ENCODE assay signal across 14 cellular contexts in the genomic region with DNA sequence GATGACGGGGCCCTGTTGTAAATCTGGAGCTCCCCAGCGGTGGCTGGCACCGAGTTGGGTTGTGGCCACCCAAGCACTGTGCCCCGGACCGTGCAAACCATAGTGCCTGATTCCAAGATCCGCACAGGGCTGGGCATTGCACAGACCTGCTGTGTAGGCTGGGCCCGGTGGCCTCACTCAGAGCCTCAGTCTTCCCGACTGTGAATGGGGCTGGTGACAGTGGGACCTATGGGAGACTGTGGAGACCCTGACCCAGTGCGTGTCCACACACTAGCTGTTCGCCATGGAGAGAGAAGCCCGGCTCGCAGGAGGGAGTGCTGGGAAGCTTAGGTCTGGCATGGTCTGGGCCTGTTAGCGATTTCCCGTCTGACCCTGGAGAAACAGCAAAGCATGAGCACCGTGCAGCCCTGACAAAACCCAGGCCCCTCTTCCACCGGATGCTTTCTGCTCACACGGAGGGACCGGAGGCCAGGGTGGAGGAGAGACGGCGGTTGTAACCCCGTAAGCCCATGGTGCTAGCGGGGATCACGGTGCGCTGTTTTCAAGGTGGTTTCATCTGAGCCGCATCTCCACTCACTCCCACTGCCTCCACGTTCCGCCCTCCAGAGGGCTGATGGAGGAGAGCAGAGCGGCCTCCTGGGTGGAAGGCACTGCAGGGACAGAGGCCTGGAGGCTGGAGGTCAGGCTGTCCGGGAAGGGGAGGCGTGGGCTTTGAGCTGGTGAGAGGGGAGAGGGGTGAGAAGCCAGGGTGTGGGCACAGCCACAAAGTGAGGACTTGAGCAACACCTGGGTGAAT.
"Had no signal": no experiment of that assay in that cellular context is flagged by ENCODE, and none has a peak within 500 bp of the region (broad histone marks: within the 10 kb centered on the region; RNA-seq: fewer than 3 reads in every experiment).

No MANE protein-coding gene starts in this region.

- H3K9me3 Mint-ChIP-seq: activated CD4-positive, alpha-beta T cell treated with anti-CD3 and anti-CD28 coated beads, Interleukin-2, amount 10 ng/mL, durations not matched to agents 7 days and 5 days; activated T-helper 1 cell treated with anti-CD3 and anti-CD28 coated beads, Interleukin-12 subunit alpha, Interleukin-12 subunit beta, Interleukin-2, Interleukin-4 antibody, amounts not matched to agents 30 ng/mL and 10 ng/mL and 1 ng/mL, durations not matched to agents 14 hours and 24 hours and 36 hours; naive B cell had no signal

- H3K4me1 Mint-ChIP-seq: activated CD4-positive, alpha-beta T cell treated with anti-CD3 and anti-CD28 coated beads, Interleukin-2, amount 10 ng/mL, durations not matched to agents 7 days and 5 days; naive B cell had no signal

- H3K36me3 Mint-ChIP-seq: naive B cell had no signal

- H2AFZ ChIP-seq: parathyroid adenoma had no signal

- H3K27me3 ChIP-seq: cardiac muscle cell, gastroesophageal sphincter, transverse colon had no signal

- H3K9ac ChIP-seq: parathyroid adenoma had no signal

- ATAC-seq: gastroesophageal sphincter; stimulated activated naive CD8-positive, alpha-beta T cell treated with anti-CD3 and anti-CD28 coated beads, Interleukin-15, Interleukin-2, amounts not matched to agents 100 U/mL and 50 U/mL, for 24 hours had no signal

- H3K4me3 Mint-ChIP-seq: activated CD4-positive, alpha-beta T cell treated with anti-CD3 and anti-CD28 coated beads, Interleukin-2, amount 10 ng/mL, durations not matched to agents 7 days and 5 days; activated T-helper 1 cell treated with anti-CD3 and anti-CD28 coated beads, Interleukin-12 subunit alpha, Interleukin-12 subunit beta, Interleukin-2, Interleukin-4 antibody, amounts not matched to agents 30 ng/mL and 10 ng/mL and 1 ng/mL, durations not matched to agents 14 hours and 24 hours and 36 hours had no signal

- DNase-seq: activated CD4-positive, alpha-beta T cell treated with anti-CD3 and anti-CD28 coated beads, Interleukin-2, amount 10 ng/mL, durations not matched to agents 7 days and 5 days; islet precursor cell; naive B cell; retina; stimulated activated CD4-positive, alpha-beta T cell treated with anti-CD3 and anti-CD28 coated beads, Interleukin-2, amount 100 ng/mL, for 48 hours; stimulated activated naive CD8-positive, alpha-beta T cell treated with anti-CD3 and anti-CD28 coated beads, Interleukin-15, Interleukin-2, amounts not matched to agents 100 U/mL and 50 U/mL, for 24 hours; SW 1271; transverse colon had no signal

- H3K27me3 Mint-ChIP-seq: activated CD4-positive, alpha-beta T cell treated with anti-CD3 and anti-CD28 coated beads, Interleukin-2, amount 10 ng/mL, durations not matched to agents 7 days and 5 days; naive B cell had no signal

- H3K27ac ChIP-seq: cardiac muscle cell, gastroesophageal sphincter, parathyroid adenoma, transverse colon had no signal

- H3K27ac Mint-ChIP-seq: activated CD4-positive, alpha-beta T cell treated with anti-CD3 and anti-CD28 coated beads, Interleukin-2, amount 10 ng/mL, durations not matched to agents 7 days and 5 days had no signal

- H3K4me1 ChIP-seq: parathyroid adenoma had no signal

- FAIRE-seq: astrocyte, TTC549 had no signal

- H3K9me3 ChIP-seq: gastroesophageal sphincter, transverse colon had no signal

- H3K79me2 ChIP-seq: parathyroid adenoma had no signal

- H3K4me3 ChIP-seq: cardiac muscle cell, gastroesophageal sphincter, transverse colon had no signal
